8 cellular contexts compared by ENCODE assay signal in the genomic region with DNA sequence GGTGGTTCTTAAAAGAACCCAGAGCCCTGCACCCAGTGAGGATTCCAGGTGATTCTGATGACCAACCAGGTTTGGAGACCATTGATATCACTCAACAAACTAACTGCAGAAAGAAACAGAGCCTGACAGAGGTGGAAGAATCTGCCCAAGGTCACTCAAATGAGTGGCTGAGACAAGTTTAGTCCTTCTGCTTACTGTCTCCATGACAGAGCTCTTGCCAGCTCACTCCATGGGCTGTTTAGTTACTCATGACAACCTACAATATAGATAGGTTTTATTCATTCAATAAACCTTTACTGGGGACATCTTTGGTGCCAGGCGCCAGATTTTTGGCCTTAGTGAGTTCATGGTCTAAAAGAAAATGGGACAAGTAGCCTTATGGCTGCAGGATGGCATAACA.
"Had no signal": no experiment of that assay in that cellular context is flagged by ENCODE, and none has a peak within 500 bp of the region (broad histone marks: within the 10 kb centered on the region; RNA-seq: fewer than 3 reads in every experiment).

No MANE protein-coding gene starts in this region.

- H3K4me3 ChIP-seq: GM23248, HAP-1 had no signal

- ATAC-seq: HCT116, HepG2 had no signal

- H3K27ac ChIP-seq: GM23248, HL-60 had no signal

- DNase-seq: GM23248, GOT3, H7, HFFc6 had no signal

- H3K36me3 ChIP-seq: HAP-1 had no signal

- H3K9me3 ChIP-seq: HAP-1 had no signal

- H3K4me1 ChIP-seq: HAP-1 had no signal
